ENCODE assay signal across 8 cellular contexts in genomic region chrX:154368630-154369452, GRCh38. TPM values are rescaled to one million over a fixed set of nuclear protein-coding genes. Genes with fewer than 3 reads are reported as not detected.
A peak's percentile ranks its signal among the peaks of the same experiment; 100 is the strongest.
DNase-seq lines count a peak whose midpoint lies in the region; ATAC-seq lines count a peak whose summit lies in the region.

No MANE protein-coding gene starts in this region.

- H3K4me1 ChIP-seq in ectodermal cell (ENCODE audit: control insufficient read depth, insufficient read depth, low read length) (no peaks in the 10 kb centered on the region), mucosa of rectum (ENCODE audit: control insufficient read depth in 2 of 2, insufficient read depth in 2 of 2, low read length in 2 of 2) (peaks cover 7 to 15% of the 10 kb centered on the region in 2 donors)

- no peaks in the 10 kb centered on the region for H3K9me3 ChIP-seq in ectodermal cell (ENCODE audit: control insufficient read depth, low read length)
- H3K9me3 ChIP-seq in mucosa of rectum (ENCODE audit: control insufficient read depth in 2 of 2, low read length in 2 of 2): no peaks in the 10 kb centered on the region

- H3K36me3 ChIP-seq in ectodermal cell (ENCODE audit: control insufficient read depth, insufficient read depth, low read length): peaks cover 29% of the 10 kb centered on the region
- H3K36me3 ChIP-seq in mucosa of rectum (ENCODE audit: control insufficient read depth in 2 of 2, insufficient read depth in 2 of 2, low read length in 2 of 2): peaks cover 0 to 6% of the 10 kb centered on the region in 2 donors

- H3K27me3 ChIP-seq in ectodermal cell (ENCODE audit: control insufficient read depth, insufficient read depth, low read length, poor library complexity, severe bottlenecking) (peaks cover 14% of the 10 kb centered on the region), mucosa of rectum (ENCODE audit: control insufficient read depth in 2 of 2, insufficient read depth in 2 of 2, low read length in 2 of 2) (peaks cover 5 to 10% of the 10 kb centered on the region in 2 donors)

- DNase-seq in AG20443 (ENCODE audit: low spot score) (peak; percentile 76), NCI-H2196 treated with DMSO at 0.1 percent for 48 hours (lab: John Stamatoyannopoulos, UW; ENCODE audit: unreplicated experiment) (peak; percentile 39)
- DNase-seq in activated CD4-positive, alpha-beta T cell treated with anti-CD3 and anti-CD28 coated beads, Interleukin-2, amount 50 U/mL, for 4 hours: peak; percentile 83 to 86
- peak; percentile 81 to 89 for DNase-seq in stimulated activated CD8-positive, alpha-beta memory T cell treated with anti-CD3 and anti-CD28 coated beads, Interleukin-7, amount 100 ng/mL, for 1 hour (ENCODE audit: low read depth in 2 of 2)

- H3K9ac ChIP-seq in mucosa of rectum (ENCODE audit: low read depth in 1 of 2, low read length in 2 of 2): peak overlapping the region; percentile 41 to 45

- peak overlapping the region; percentile 81 for H3K4me3 ChIP-seq in ectodermal cell (ENCODE audit: insufficient read depth, low read depth, low read length)
- peak overlapping the region; percentile 49 to 57 for H3K4me3 ChIP-seq in mucosa of rectum (ENCODE audit: low read length in 2 of 2)

- WGBS in ectodermal cell, 2 experiments: 31 to 41% methylated on average over 14 to 16 of the region's 16 CpGs

- H3K27ac ChIP-seq in ectodermal cell (ENCODE audit: insufficient read depth, low read depth, low read length, poor library complexity, severe bottlenecking) (peak overlapping the region; percentile 36), mucosa of rectum (ENCODE audit: low read depth in 2 of 2, low read length in 2 of 2) (peak overlapping the region; percentile 80 to 90)

- peak; percentile 30 for ATAC-seq in GM21381 (IDR thresholded peaks at IDR 0.05; ENCODE audit: unreplicated experiment)
- ATAC-seq in GM19328 (IDR thresholded peaks at IDR 0.05; ENCODE audit: unreplicated experiment): no peak

RNA-seq across cellular contexts. Expression of gene FLNA, which starts 5.6 kb away (rescaled TPM):
- polyA plus RNA-seq in ectodermal cell (2013, experiment 1 of 4): 614 TPM
- polyA plus RNA-seq in ectodermal cell (2013, experiment 2 of 4): 687 TPM
- 500 TPM for polyA plus RNA-seq in ectodermal cell (2013, experiment 3 of 4)
- polyA plus RNA-seq in ectodermal cell (2013, experiment 4 of 4): 579 TPM

RNA-seq across cellular contexts. Expression of gene EMD, which starts 10.3 kb away (rescaled TPM):
- polyA plus RNA-seq in ectodermal cell (2013, experiment 1 of 4): 70.7 TPM
- 74.1 TPM for polyA plus RNA-seq in ectodermal cell (2013, experiment 2 of 4)
- 64.8 TPM for polyA plus RNA-seq in ectodermal cell (2013, experiment 3 of 4)
- polyA plus RNA-seq in ectodermal cell (2013, experiment 4 of 4): 69.4 TPM

RNA-seq across cellular contexts. Expression of gene RPL10, which starts 29.3 kb away (rescaled TPM):
- polyA plus RNA-seq in ectodermal cell (2013, experiment 1 of 4): 2,698 TPM
- polyA plus RNA-seq in ectodermal cell (2013, experiment 2 of 4): 2,845 TPM
- 2,945 TPM for polyA plus RNA-seq in ectodermal cell (2013, experiment 3 of 4)
- polyA plus RNA-seq in ectodermal cell (2013, experiment 4 of 4): 3,150 TPM

RNA-seq across cellular contexts. Expression of gene DNASE1L1, which starts 40.2 kb away (rescaled TPM):
- polyA plus RNA-seq in ectodermal cell (2013, experiment 1 of 4): 17.5 TPM
- polyA plus RNA-seq in ectodermal cell (2013, experiment 2 of 4): 16.1 TPM
- polyA plus RNA-seq in ectodermal cell (2013, experiment 3 of 4): 14.3 TPM
- polyA plus RNA-seq in ectodermal cell (2013, experiment 4 of 4): 15.1 TPM

RNA-seq across cellular contexts. Expression of gene TAFAZZIN, which starts 42.5 kb away (rescaled TPM):
- 42.7 TPM for polyA plus RNA-seq in ectodermal cell (2013, experiment 1 of 4)
- polyA plus RNA-seq in ectodermal cell (2013, experiment 2 of 4): 38.3 TPM
- 40.2 TPM for polyA plus RNA-seq in ectodermal cell (2013, experiment 3 of 4)
- polyA plus RNA-seq in ectodermal cell (2013, experiment 4 of 4): 47.3 TPM
